In the genomic region with DNA sequence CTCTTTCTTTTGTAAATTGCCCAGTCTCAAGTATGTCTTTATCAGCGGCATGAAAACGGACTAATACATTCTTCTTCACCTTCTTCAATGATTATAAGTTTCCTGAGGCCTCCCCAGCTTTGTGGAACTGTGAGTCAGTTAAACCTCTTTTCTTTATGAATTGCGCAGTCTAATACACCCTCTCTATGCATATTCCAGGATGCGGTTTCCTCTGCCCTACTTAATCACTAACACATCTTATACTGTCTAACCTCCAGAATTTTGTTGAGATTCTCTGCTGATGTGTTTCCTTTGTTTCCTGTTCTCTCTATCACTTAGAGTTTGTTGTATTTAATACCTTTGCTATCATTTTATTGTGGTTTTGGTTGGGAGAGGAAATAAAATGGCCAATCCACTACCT, we compare ENCODE assay signal across 30 cellular contexts.
"Had no signal": no experiment of that assay in that cellular context is flagged by ENCODE, and none has a peak within 500 bp of the region (broad histone marks: within the 10 kb centered on the region; RNA-seq: fewer than 3 reads in every experiment).

No MANE protein-coding gene starts in this region.

- H3K27ac Mint-ChIP-seq: activated CD4-positive, alpha-beta memory T cell treated with anti-CD3 and anti-CD28 coated beads for 36 hours; activated CD4-positive, alpha-beta T cell treated with anti-CD3 and anti-CD28 coated beads for 36 hours; activated CD4-positive, alpha-beta T cell treated with anti-CD3 and anti-CD28 coated beads, Interleukin-2, amount 10 ng/mL, durations not matched to agents 24 days and 14 days; activated CD8-positive, alpha-beta memory T cell treated with anti-CD3 and anti-CD28 coated beads, Interleukin-2, amount 10 ng/mL, durations not matched to agents 7 days and 5 days; activated CD8-positive, alpha-beta T cell treated with anti-CD3 and anti-CD28 coated beads, Interleukin-2, amount 10 ng/mL, durations not matched to agents 7 days and 5 days; activated naive CD4-positive, alpha-beta T cell treated with anti-CD3 and anti-CD28 coated beads, Interleukin-2, amount 10 ng/mL, durations not matched to agents 7 days and 5 days; activated naive CD4-positive, alpha-beta T cell treated with anti-CD3 and anti-CD28 coated beads, Interleukin-2, amount 50 U/mL, for 72 hours; activated naive CD8-positive, alpha-beta T cell treated with anti-CD3 and anti-CD28 coated beads, Interleukin-2, amount 10 ng/mL, durations not matched to agents 7 days and 5 days; brain; endodermal cell had no signal

- DNase-seq: activated CD4-positive, alpha-beta memory T cell treated with anti-CD3 and anti-CD28 coated beads for 36 hours; activated CD4-positive, alpha-beta T cell treated with anti-CD3 and anti-CD28 coated beads for 36 hours; activated CD4-positive, alpha-beta T cell treated with anti-CD3 and anti-CD28 coated beads, Interleukin-2, amount 10 ng/mL, durations not matched to agents 24 days and 14 days; activated CD4-positive, CD25-positive, alpha-beta regulatory T cell; activated CD4-positive, CD25-positive, alpha-beta regulatory T cell treated with anti-CD3 and anti-CD28 coated beads, Interleukin-2, amount 50 U/mL, for 72 hours; activated CD8-positive, alpha-beta memory T cell treated with anti-CD3 and anti-CD28 coated beads, Interleukin-2, amount 10 ng/mL, durations not matched to agents 7 days and 5 days; activated CD8-positive, alpha-beta memory T cell treated with anti-CD3 and anti-CD28 coated beads, Interleukin-2, amount 50 U/mL, for 4 hours; activated CD8-positive, alpha-beta T cell treated with anti-CD3 and anti-CD28 coated beads, Interleukin-2, amount 10 ng/mL, durations not matched to agents 7 days and 5 days; activated gamma-delta T cell; activated naive CD4-positive, alpha-beta T cell; activated naive CD4-positive, alpha-beta T cell treated with anti-CD3 and anti-CD28 coated beads, Interleukin-2, amount 10 ng/mL, durations not matched to agents 7 days and 5 days; activated naive CD8-positive, alpha-beta T cell treated with anti-CD3 and anti-CD28 coated beads, Interleukin-2, amount 10 ng/mL, durations not matched to agents 7 days and 5 days; activated T-cell treated with anti-CD3 and anti-CD28 coated beads, Interleukin-2, amount 50 U/mL, for 4 hours; central memory CD4-positive, alpha-beta T cell; cerebellar nuclear complex; colonic mucosa; effector CD8-positive, alpha-beta T cell; endodermal cell; erythroblast; foreskin keratinocyte; gastrocnemius medialis; glutamatergic neuron; heart left ventricle; T-helper 1 cell had no signal

- H3K4me1 ChIP-seq: ascending aorta, breast epithelium, colonic mucosa, esophagus muscularis mucosa, foreskin keratinocyte, gastrocnemius medialis, heart left ventricle had no signal

- H3K4me1 Mint-ChIP-seq: activated CD4-positive, alpha-beta T cell treated with anti-CD3 and anti-CD28 coated beads for 36 hours; activated CD4-positive, alpha-beta T cell treated with anti-CD3 and anti-CD28 coated beads, Interleukin-2, amount 10 ng/mL, durations not matched to agents 24 days and 14 days; activated CD8-positive, alpha-beta memory T cell treated with anti-CD3 and anti-CD28 coated beads, Interleukin-2, amount 10 ng/mL, durations not matched to agents 7 days and 5 days; activated naive CD4-positive, alpha-beta T cell treated with anti-CD3 and anti-CD28 coated beads, Interleukin-2, amount 10 ng/mL, durations not matched to agents 7 days and 5 days; activated naive CD8-positive, alpha-beta T cell treated with anti-CD3 and anti-CD28 coated beads, Interleukin-2, amount 10 ng/mL, durations not matched to agents 7 days and 5 days; brain; endodermal cell had no signal

- H3K36me3 ChIP-seq: ascending aorta, breast epithelium, cardiac muscle cell, colonic mucosa, esophagus muscularis mucosa, gastrocnemius medialis, heart left ventricle had no signal

- H3K27ac ChIP-seq: ascending aorta, breast epithelium, cardiac muscle cell, colonic mucosa, esophagus muscularis mucosa, foreskin keratinocyte, gastrocnemius medialis, heart left ventricle had no signal

- H3K4me3 Mint-ChIP-seq: activated CD4-positive, alpha-beta memory T cell treated with anti-CD3 and anti-CD28 coated beads for 36 hours; activated CD4-positive, alpha-beta T cell treated with anti-CD3 and anti-CD28 coated beads for 36 hours; activated CD4-positive, alpha-beta T cell treated with anti-CD3 and anti-CD28 coated beads, Interleukin-2, amount 10 ng/mL, durations not matched to agents 24 days and 14 days; activated CD8-positive, alpha-beta memory T cell treated with anti-CD3 and anti-CD28 coated beads, Interleukin-2, amount 10 ng/mL, durations not matched to agents 7 days and 5 days; activated CD8-positive, alpha-beta T cell treated with anti-CD3 and anti-CD28 coated beads, Interleukin-2, amount 10 ng/mL, durations not matched to agents 7 days and 5 days; activated naive CD4-positive, alpha-beta T cell treated with anti-CD3 and anti-CD28 coated beads, Interleukin-2, amount 10 ng/mL, durations not matched to agents 7 days and 5 days; activated naive CD8-positive, alpha-beta T cell treated with anti-CD3 and anti-CD28 coated beads, Interleukin-2, amount 10 ng/mL, durations not matched to agents 7 days and 5 days; activated T-cell treated with anti-CD3 and anti-CD28 coated beads, Interleukin-2, amount 50 U/mL, for 4 hours; brain; endodermal cell had no signal

- ATAC-seq: activated CD4-positive, alpha-beta T cell treated with anti-CD3 and anti-CD28 coated beads for 36 hours; activated CD8-positive, alpha-beta memory T cell treated with anti-CD3 and anti-CD28 coated beads, Interleukin-2, amount 10 ng/mL, durations not matched to agents 7 days and 5 days; activated CD8-positive, alpha-beta T cell treated with anti-CD3 and anti-CD28 coated beads, Interleukin-2, amount 10 ng/mL, durations not matched to agents 7 days and 5 days; activated naive CD4-positive, alpha-beta T cell treated with anti-CD3 and anti-CD28 coated beads, Interleukin-2, amount 50 U/mL, for 72 hours; foreskin keratinocyte; gastrocnemius medialis; heart left ventricle had no signal

- H3K9me3 ChIP-seq: colonic mucosa had no signal

- H3K4me3 ChIP-seq: ascending aorta, breast epithelium, cardiac muscle cell, colonic mucosa, esophagus muscularis mucosa, gastrocnemius medialis, heart left ventricle had no signal

- H3K27me3 ChIP-seq: ascending aorta, breast epithelium, cardiac muscle cell, colonic mucosa, esophagus muscularis mucosa, foreskin keratinocyte, gastrocnemius medialis, heart left ventricle had no signal

- H3K27me3 Mint-ChIP-seq: activated CD4-positive, alpha-beta memory T cell treated with anti-CD3 and anti-CD28 coated beads for 36 hours; activated CD4-positive, alpha-beta T cell treated with anti-CD3 and anti-CD28 coated beads for 36 hours; activated CD4-positive, alpha-beta T cell treated with anti-CD3 and anti-CD28 coated beads, Interleukin-2, amount 10 ng/mL, durations not matched to agents 24 days and 14 days; activated CD8-positive, alpha-beta memory T cell treated with anti-CD3 and anti-CD28 coated beads, Interleukin-2, amount 10 ng/mL, durations not matched to agents 7 days and 5 days; activated naive CD4-positive, alpha-beta T cell treated with anti-CD3 and anti-CD28 coated beads, Interleukin-2, amount 10 ng/mL, durations not matched to agents 7 days and 5 days; activated naive CD8-positive, alpha-beta T cell treated with anti-CD3 and anti-CD28 coated beads, Interleukin-2, amount 10 ng/mL, durations not matched to agents 7 days and 5 days had no signal
